In genomic region chr6:77415706-77416105, GRCh38 we compare ENCODE assay signal across 29 cellular contexts. TPM values are rescaled to one million over a fixed set of nuclear protein-coding genes. Genes with fewer than 3 reads are reported as not detected.
DNase-seq lines count a peak whose midpoint lies in the region; ATAC-seq and TF ChIP-seq lines count a peak whose summit lies in the region.
"Had no signal": no experiment of that assay in that cellular context is flagged by ENCODE, and none has a peak within 500 bp of the region (broad histone marks: within the 10 kb centered on the region; RNA-seq: fewer than 3 reads in every experiment).

No MANE protein-coding gene starts in this region.

- no peak overlapping the region for H3K4me3 Mint-ChIP-seq in GM23338
- no peak overlapping the region for H3K4me3 Mint-ChIP-seq in neural progenitor cell
- H3K4me3 Mint-ChIP-seq: activated CD8-positive, alpha-beta memory T cell treated with anti-CD3 and anti-CD28 coated beads, Interleukin-2, amount 10 ng/mL, durations not matched to agents 7 days and 5 days; CD4-positive, CD25-positive, alpha-beta regulatory T cell; naive thymus-derived CD4-positive, alpha-beta T cell had no signal

- H3K79me2 ChIP-seq in SK-N-SH (ENCODE audit: insufficient read depth) = no peaks in the 10 kb centered on the region
- H3K79me2 ChIP-seq in GM23338 (replicated peaks; ENCODE audit: insufficient read depth) = no peaks in the 10 kb centered on the region
- H3K79me2 ChIP-seq in neural progenitor cell (ENCODE audit: low read depth) = no peaks in the 10 kb centered on the region

- H3K9me3 ChIP-seq in SK-N-SH (no peaks in the 10 kb centered on the region), neural progenitor cell (ENCODE audit: low read depth) (no peaks in the 10 kb centered on the region)
- H3K9me3 ChIP-seq: Peyer's patch, suprapubic skin had no signal

- H2AFZ ChIP-seq in SK-N-SH (ENCODE audit: low read depth) (peak overlapping the region; percentile 15; the same call in 1 of the 2 replicates), GM23338 (0 out of 2 replicates have a peak overlapping the region, but pooled peaks have one; percentile 7), neural progenitor cell (replicated peaks) (no peak overlapping the region)

- POLR2A ChIA-PET in SK-N-SH (lab: Yijun Ruan, JAX) = no interaction called here

- H3K36me3 ChIP-seq in SK-N-SH (replicated peaks in 1 of 2; ENCODE audit: control insufficient read depth in 1 of 2, insufficient read depth in 2 of 2, low read length in 1 of 2) = no peaks in the 10 kb centered on the region
- no peaks in the 10 kb centered on the region for H3K36me3 ChIP-seq in GM23338 (ENCODE audit: insufficient read depth)
- H3K36me3 ChIP-seq in neural progenitor cell = no peaks in the 10 kb centered on the region
- H3K36me3 ChIP-seq: Peyer's patch, suprapubic skin had no signal

- H3K4me1 Mint-ChIP-seq in GM23338 = no peaks in the 10 kb centered on the region
- H3K4me1 Mint-ChIP-seq in neural progenitor cell = no peaks in the 10 kb centered on the region
- H3K4me1 Mint-ChIP-seq: activated CD8-positive, alpha-beta memory T cell treated with anti-CD3 and anti-CD28 coated beads, Interleukin-2, amount 10 ng/mL, durations not matched to agents 7 days and 5 days; CD4-positive, CD25-positive, alpha-beta regulatory T cell; naive thymus-derived CD4-positive, alpha-beta T cell had no signal

- H3K27me3 Mint-ChIP-seq in GM23338 (ENCODE audit: insufficient read depth, low read depth, poor library complexity) = no peaks in the 10 kb centered on the region
- peaks cover 2% of the 10 kb centered on the region for H3K27me3 Mint-ChIP-seq in neural progenitor cell (ENCODE audit: insufficient read depth, low read depth)
- H3K27me3 Mint-ChIP-seq: activated CD8-positive, alpha-beta memory T cell treated with anti-CD3 and anti-CD28 coated beads, Interleukin-2, amount 10 ng/mL, durations not matched to agents 7 days and 5 days; CD4-positive, CD25-positive, alpha-beta regulatory T cell; naive thymus-derived CD4-positive, alpha-beta T cell had no signal

- DNase-seq in SK-N-SH (no peak), GM23338 (ENCODE audit: low spot score) (no peak), T1000 (lab: John Stamatoyannopoulos, UW) (no peak), NCI-H1417 (lab: John Stamatoyannopoulos, UW) (no peak), neural progenitor cell (ENCODE audit: low spot score) (no peak)
- DNase-seq: 8988T; activated CD8-positive, alpha-beta memory T cell treated with anti-CD3 and anti-CD28 coated beads, Interleukin-2, amount 10 ng/mL, durations not matched to agents 7 days and 5 days; activated naive CD4-positive, alpha-beta T cell treated with Interleukin-2 at 50 U/mL for 16 hours; activated T-cell treated with anti-CD3 and anti-CD28 coated beads, Interleukin-2, amount 50 U/mL, for 48 hours; CD4-positive, CD25-positive, alpha-beta regulatory T cell; EL; H7; midbrain; naive thymus-derived CD4-positive, alpha-beta T cell; NCI-H2029 treated with DMSO at 0.1 percent for 48 hours; NCI-H226; NCI-H69; occipital lobe; Peyer's patch; SHP77 treated with DMSO at 0.1 percent for 48 hours; stimulated activated naive CD4-positive, alpha-beta T cell; SW 1271 had no signal

- no peaks in the 10 kb centered on the region for H3K36me3 Mint-ChIP-seq in GM23338 (ENCODE audit: low read depth)
- no peaks in the 10 kb centered on the region for H3K36me3 Mint-ChIP-seq in neural progenitor cell
- H3K36me3 Mint-ChIP-seq: activated CD8-positive, alpha-beta memory T cell treated with anti-CD3 and anti-CD28 coated beads, Interleukin-2, amount 10 ng/mL, durations not matched to agents 7 days and 5 days; CD4-positive, CD25-positive, alpha-beta regulatory T cell; naive thymus-derived CD4-positive, alpha-beta T cell had no signal

- H4K20me1 ChIP-seq in SK-N-SH (ENCODE audit: insufficient read depth) = no peaks in the 10 kb centered on the region
- no peaks in the 10 kb centered on the region for H4K20me1 ChIP-seq in GM23338 (replicated peaks; ENCODE audit: insufficient read depth)
- H4K20me1 ChIP-seq in neural progenitor cell (ENCODE audit: low read depth) = no peaks in the 10 kb centered on the region

- TF ChIP-seq CTCF in SK-N-SH (IDR thresholded peaks at IDR 0.05) = no peak
- no peak for TF ChIP-seq CTCF in GM23338 (conservative IDR thresholded peaks at IDR 0.05; ENCODE audit: low read depth in 2 of 2)
- TF ChIP-seq CTCF in neural progenitor cell (IDR thresholded peaks at IDR 0.05) = no peak

- H3K27me3 ChIP-seq in SK-N-SH (ENCODE audit: insufficient read depth) (no peaks in the 10 kb centered on the region), GM23338 (ENCODE audit: insufficient read depth) (no peaks in the 10 kb centered on the region), neural progenitor cell (no peaks in the 10 kb centered on the region)
- H3K27me3 ChIP-seq: Peyer's patch, suprapubic skin had no signal

- H3K9ac ChIP-seq in SK-N-SH = no peak overlapping the region
- H3K9ac ChIP-seq in neural progenitor cell = no peak overlapping the region

- H3K4me1 ChIP-seq in SK-N-SH (ENCODE audit: control insufficient read depth in 1 of 2, insufficient read depth in 2 of 2, low read depth in 1 of 2, low read length in 1 of 2) (no peaks in the 10 kb centered on the region), GM23338 (ENCODE audit: insufficient read depth) (no peaks in the 10 kb centered on the region), neural progenitor cell (no peaks in the 10 kb centered on the region)
- H3K4me1 ChIP-seq: Peyer's patch, suprapubic skin had no signal

- no peaks in the 10 kb centered on the region for H3K9me2 ChIP-seq in SK-N-SH
- H3K9me2 ChIP-seq in GM23338 (ENCODE audit: insufficient read depth) = peaks cover 3% of the 10 kb centered on the region; the same call in 1 of the 2 replicates

- H3K4me2 ChIP-seq in SK-N-SH (no peak overlapping the region), GM23338 (no peak overlapping the region), neural progenitor cell (no peak overlapping the region)

- TF ChIP-seq EP300 in SK-N-SH (IDR thresholded peaks at IDR 0.05; ENCODE audit: borderline replicate concordance in 1 of 2, low read depth in 1 of 2, low read length in 1 of 2) = no peak

- no peak for ATAC-seq in SK-N-SH treated with all-trans-retinoic acid at 6 μM for 48 hours
- ATAC-seq in GM23338 = no peak
- ATAC-seq in HG03520 (IDR thresholded peaks at IDR 0.05; ENCODE audit: unreplicated experiment) = peak; percentile 58
- ATAC-seq in HG02588 (IDR thresholded peaks at IDR 0.05; ENCODE audit: unreplicated experiment) = no peak
- ATAC-seq: activated CD8-positive, alpha-beta memory T cell treated with anti-CD3 and anti-CD28 coated beads, Interleukin-2, amount 10 ng/mL, durations not matched to agents 7 days and 5 days; K562; naive thymus-derived CD4-positive, alpha-beta T cell had no signal

- H3F3A ChIP-seq in SK-N-SH (replicated peaks; ENCODE audit: insufficient read depth) = no peaks in the 10 kb centered on the region
- H3F3A ChIP-seq in GM23338 (replicated peaks; ENCODE audit: low read depth) = no peaks in the 10 kb centered on the region
- H3F3A ChIP-seq in neural progenitor cell (ENCODE audit: low read depth) = no peaks in the 10 kb centered on the region

- TF ChIP-seq RAD21 in SK-N-SH (IDR thresholded peaks at IDR 0.05; ENCODE audit: low read length) = no peak

- CTCF ChIA-PET in SK-N-SH (lab: Yijun Ruan, JAX) = no interaction called here

- no peak overlapping the region for H3K27ac ChIP-seq in SK-N-SH (ENCODE audit: low read depth in 2 of 2, low read length in 1 of 2)
- H3K27ac ChIP-seq in GM23338 (ENCODE audit: low read depth) = no peak overlapping the region
- no peak overlapping the region for H3K27ac ChIP-seq in neural progenitor cell
- H3K27ac ChIP-seq: Peyer's patch, suprapubic skin had no signal

- WGBS in SK-N-SH (ENCODE audit: low lambda C conversion rate) = 10% methylated on average over 2 of the region's 2 CpGs

- no peak overlapping the region for H3K27ac Mint-ChIP-seq in GM23338
- no peak overlapping the region for H3K27ac Mint-ChIP-seq in neural progenitor cell
- H3K27ac Mint-ChIP-seq: activated CD8-positive, alpha-beta memory T cell treated with anti-CD3 and anti-CD28 coated beads, Interleukin-2, amount 10 ng/mL, durations not matched to agents 7 days and 5 days; CD4-positive, CD25-positive, alpha-beta regulatory T cell; naive thymus-derived CD4-positive, alpha-beta T cell had no signal

- no peak overlapping the region for H3K4me3 ChIP-seq in SK-N-SH (ENCODE audit: low read depth in 2 of 2, low read length in 1 of 2)
- H3K4me3 ChIP-seq in GM23338 = no peak overlapping the region
- no peak overlapping the region for H3K4me3 ChIP-seq in neural progenitor cell
- H3K4me3 ChIP-seq: K562, Peyer's patch, suprapubic skin had no signal

- no peaks in the 10 kb centered on the region for H3K9me3 Mint-ChIP-seq in GM23338
- peaks cover 4% of the 10 kb centered on the region for H3K9me3 Mint-ChIP-seq in neural progenitor cell

TF ChIP-seq in SK-N-SH, 30 proteins besides CTCF, POLR2A, EP300 and RAD21 (continues in another document):
- no peak for TF ChIP-seq USF1 (IDR thresholded peaks at IDR 0.05; ENCODE audit: borderline replicate concordance, low read depth)

TF ChIP-seq in SK-N-SH treated with all-trans-retinoic acid at 6 μM for 48 hours, 23 proteins besides CTCF, POLR2A, EP300 and RAD21 (continues in another document):
- TF ChIP-seq OSR1 (CRISPR knock-in tag; IDR thresholded peaks at IDR 0.05) = no peak

TF ChIP-seq in GM23338, 12 proteins besides CTCF, POLR2A, EP300 and RAD21 (continues in another document):
- no peak for TF ChIP-seq JUNB (IDR thresholded peaks at IDR 0.05; ENCODE audit: unreplicated experiment)
- no peak for TF ChIP-seq EZH2phosphoT487 (IDR thresholded peaks at IDR 0.05; ENCODE audit: unreplicated experiment)

RNA-seq across cellular contexts. Expression of gene HTR1B, which starts 47.6 kb away (rescaled TPM):
- polyA plus RNA-seq in SK-N-SH (2012; rRNA removed) (0.63 and 0.76 TPM in 2 replicates), GM23338 (2016; fragmentation: Nextera tagmentation; extraction: Ambion mirVana) (0.10 and 0.19 TPM in 2 replicates)
- 0.35 and 0.47 TPM in 2 replicates for polyA plus RNA-seq in SK-N-SH (2012; cell fraction: cytosol; rRNA removed)
- polyA plus RNA-seq in SK-N-SH (2012; cell fraction: nucleus; rRNA removed) = 0.69 and 0.82 TPM in 2 replicates
- 0.21 and 0.58 TPM in 2 replicates for total RNA-seq in GM23338 (2014; rRNA removed; shearing (Covaris generic))
- not detected in 2 replicates for total RNA-seq in neural progenitor cell (ENCODE audit: low replicate concordance)
- total RNA-seq: activated CD8-positive, alpha-beta memory T cell treated with anti-CD3 and anti-CD28 coated beads, Interleukin-2, amount 10 ng/mL, durations not matched to agents 7 days and 5 days; CD4-positive, CD25-positive, alpha-beta regulatory T cell; HT1080; K562; M059J; naive thymus-derived CD4-positive, alpha-beta T cell had no signal
- polyA plus RNA-seq: CD4-positive, CD25-positive, alpha-beta regulatory T cell; K562; naive thymus-derived CD4-positive, alpha-beta T cell had no signal
